18 cellular contexts compared by ENCODE assay signal in genomic region chr7:26460326-26460725, GRCh38.
DNase-seq lines count a peak whose midpoint lies in the region; ATAC-seq and TF ChIP-seq lines count a peak whose summit lies in the region.
"Had no signal": no experiment of that assay in that cellular context is flagged by ENCODE, and none has a peak within 500 bp of the region (broad histone marks: within the 10 kb centered on the region; RNA-seq: fewer than 3 reads in every experiment).

No MANE protein-coding gene starts in this region.

- no peak overlapping the region for H3K4me3 Mint-ChIP-seq in type B pancreatic cell
- H3K4me3 Mint-ChIP-seq: GM23338 had no signal

- no peaks in the 10 kb centered on the region for H3K27me3 Mint-ChIP-seq in type B pancreatic cell

- no peaks in the 10 kb centered on the region for H3K27me3 ChIP-seq in adipocyte (replicated peaks; ENCODE audit: control insufficient read depth, insufficient read depth, low read length)
- H3K27me3 ChIP-seq: BE2C had no signal

- H3K36me3 ChIP-seq in adipocyte (ENCODE audit: control insufficient read depth, insufficient read depth, low read length, severe bottlenecking), result no peaks in the 10 kb centered on the region
- H3K36me3 ChIP-seq: BE2C, HAP-1 had no signal

- H3K4me3 ChIP-seq in adipocyte (ENCODE audit: low read length), result no peak overlapping the region
- H3K4me3 ChIP-seq: GM23338, HAP-1, SK-N-MC had no signal

- peak overlapping the region; percentile 7 for H3K27ac Mint-ChIP-seq in type B pancreatic cell
- H3K27ac Mint-ChIP-seq: GM23338 had no signal

- no peak for DNase-seq in adipocyte (ENCODE audit: low read depth)
- DNase-seq in left lobe of liver (ENCODE audit: low spot score), result no peak
- DNase-seq in mucosa of gallbladder (ENCODE audit: low spot score), result peak; percentile 19
- no peak for DNase-seq in type B pancreatic cell (ENCODE audit: extremely low spot score, unreplicated experiment)
- DNase-seq in stimulated activated CD4-positive, alpha-beta T cell treated with anti-CD3 and anti-CD28 coated beads, Interleukin-1b, Interleukin-23, amount 100 ng/mL, for 48 hours, result no peak
- no peak for DNase-seq in GM13977 (ENCODE audit: low spot score)
- DNase-seq: BE2C, EL, Kasumi-1, NCI-H1694, NCI-H446, NCI-H526, OCI-M1 had no signal

- H3K4me1 ChIP-seq in adipocyte (ENCODE audit: control insufficient read depth, insufficient read depth, low read length), result peaks cover 16% of the 10 kb centered on the region
- H3K4me1 ChIP-seq: BE2C, HAP-1 had no signal

- ATAC-seq in left lobe of liver (peak; percentile 71), HG02798 (IDR thresholded peaks at IDR 0.05; ENCODE audit: poor library complexity, unreplicated experiment) (no peak)
- ATAC-seq: GM23338, Right ventricle myocardium inferior had no signal

- in situ Hi-C loops in GM13977 (cut with MboI; ENCODE audit: low pct_unique_long_range_greater_than_20kb, low sequenced_read_pairs, unreplicated experiment), result no loop called here

- no peak for TF ChIP-seq CTCF in type B pancreatic cell (conservative IDR thresholded peaks at IDR 0.05)
- no peak for TF ChIP-seq CTCF in GM13977 (IDR thresholded peaks at IDR 0.05; ENCODE audit: extremely low read depth, insufficient read depth, missing control alignments)

- peak overlapping the region; percentile 16 for H3K9ac ChIP-seq in adipocyte (ENCODE audit: low read length)

- no peaks in the 10 kb centered on the region for H3K9me3 Mint-ChIP-seq in type B pancreatic cell
- H3K9me3 Mint-ChIP-seq: GM23338 had no signal

- H3K36me3 Mint-ChIP-seq in type B pancreatic cell, result no peaks in the 10 kb centered on the region

- H3K9me3 ChIP-seq in adipocyte (ENCODE audit: control insufficient read depth, low read length), result no peaks in the 10 kb centered on the region
- H3K9me3 ChIP-seq: BE2C, HAP-1 had no signal

- H3K4me1 Mint-ChIP-seq in type B pancreatic cell (ENCODE audit: unreplicated experiment), result peaks cover 30% of the 10 kb centered on the region
- H3K4me1 Mint-ChIP-seq: GM23338 had no signal
